In genomic region chr12:47110011-47110541, GRCh38 we compare ENCODE assay signal across 21 cellular contexts.
"Had no signal": no experiment of that assay in that cellular context is flagged by ENCODE, and none has a peak within 500 bp of the region (broad histone marks: within the 10 kb centered on the region; RNA-seq: fewer than 3 reads in every experiment).

No MANE protein-coding gene starts in this region.

- ATAC-seq: esophagus mucosa; left cardiac atrium; left ventricle myocardium superior; right lobe of liver; stimulated activated memory B cell treated with anti-CD40 and anti-IgM and Interleukin-4, amounts not matched to agents 10 μg/mL and 1 μg/mL and 100 μg/mL, for 72 hours had no signal

- DNase-seq: effector memory CD4-positive, alpha-beta T cell; foreskin fibroblast; kidney; left cardiac atrium; left ventricle myocardium superior; mesenchymal stem cell; naive B cell; occipital lobe; retina; right lobe of liver; spleen; stimulated activated CD4-positive, alpha-beta T cell treated with anti-CD3 and anti-CD28 coated beads, Interleukin-15, amount 100 ng/mL, for 24 hours; stimulated activated CD4-positive, alpha-beta T cell treated with anti-CD3 and anti-CD28 coated beads, Interleukin-4, amount 100 ng/mL, for 24 hours; stomach; substantia nigra; transverse colon had no signal

- H3K4me3 ChIP-seq: lung, prostate gland, right lobe of liver, spleen, stomach, thoracic aorta, transverse colon had no signal
